ENCODE assay signal across 1 cellular context in genomic region chr9:5184776-5185175, GRCh38.
TF ChIP-seq lines count a peak whose summit lies in the region.

No MANE protein-coding gene starts in this region.

TF ChIP-seq in GM23338, 12 proteins besides CTCF, POLR2A, EP300 and RAD21 (continued from another document):
- TF ChIP-seq REST (IDR thresholded peaks at IDR 0.05; ENCODE audit: unreplicated experiment) (no peak), EZH2 (IDR thresholded peaks at IDR 0.05; ENCODE audit: low read depth, unreplicated experiment) (no peak), EZH2phosphoT487 (IDR thresholded peaks at IDR 0.05; ENCODE audit: unreplicated experiment) (no peak)
